Comparison of ENCODE assay signal across 17 cellular contexts in the genomic region with DNA sequence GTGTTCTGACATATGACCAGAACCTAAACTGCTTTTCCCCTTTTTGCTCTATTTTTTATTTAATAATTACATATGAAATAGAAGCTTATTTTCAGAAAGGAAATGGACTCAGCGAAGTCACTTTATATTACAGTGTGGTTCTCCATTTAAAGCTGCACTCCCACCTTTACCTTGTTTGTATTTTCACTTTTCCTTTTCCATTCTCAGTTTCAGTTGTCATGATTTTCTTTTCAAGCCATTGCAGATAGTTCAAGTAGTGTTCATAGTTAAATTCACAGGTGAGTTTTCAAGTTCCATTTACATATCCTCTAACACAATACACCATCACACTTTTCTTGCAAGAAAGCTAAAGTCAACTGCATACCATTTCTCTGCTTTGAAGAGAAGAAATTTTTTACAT.
DNase-seq lines count a peak whose midpoint lies in the region; ATAC-seq, FAIRE-seq and TF ChIP-seq lines count a peak whose summit lies in the region.
"Had no signal": no experiment of that assay in that cellular context is flagged by ENCODE, and none has a peak within 500 bp of the region (broad histone marks: within the 10 kb centered on the region; RNA-seq: fewer than 3 reads in every experiment).

No MANE protein-coding gene starts in this region.

- no peaks in the 10 kb centered on the region for H3K27me3 Mint-ChIP-seq in endodermal cell (ENCODE audit: insufficient read depth)
- H3K27me3 Mint-ChIP-seq: activated CD4-positive, alpha-beta T cell treated with anti-CD3 and anti-CD28 coated beads for 36 hours; activated naive CD4-positive, alpha-beta T cell treated with anti-CD3 and anti-CD28 coated beads, Interleukin-2, amount 50 U/mL, for 24 hours; CD4-positive, alpha-beta memory T cell had no signal

- H3K4me1 ChIP-seq in endodermal cell (ENCODE audit: control insufficient read depth, insufficient read depth, low read length), result no peaks in the 10 kb centered on the region
- no peaks in the 10 kb centered on the region for H3K4me1 ChIP-seq in right lobe of liver
- H3K4me1 ChIP-seq: neural progenitor cell, right atrium auricular region had no signal

- H3K4me3 Mint-ChIP-seq in endodermal cell, result no peak overlapping the region
- H3K4me3 Mint-ChIP-seq: activated CD4-positive, alpha-beta T cell treated with anti-CD3 and anti-CD28 coated beads for 36 hours; activated naive CD4-positive, alpha-beta T cell treated with anti-CD3 and anti-CD28 coated beads, Interleukin-2, amount 50 U/mL, for 24 hours; CD4-positive, alpha-beta memory T cell; mesothelial cell of epicardium; neural progenitor cell had no signal

- H3K9me3 ChIP-seq in endodermal cell (ENCODE audit: control insufficient read depth, low read length) (no peaks in the 10 kb centered on the region), right lobe of liver (no peaks in the 10 kb centered on the region)
- H3K9me3 ChIP-seq: right atrium auricular region had no signal

- TF ChIP-seq POLR2A in right lobe of liver (IDR thresholded peaks at IDR 0.05), result no peak

- no peak overlapping the region for H3K27ac Mint-ChIP-seq in endodermal cell
- H3K27ac Mint-ChIP-seq: activated CD4-positive, alpha-beta T cell treated with anti-CD3 and anti-CD28 coated beads for 36 hours; activated naive CD4-positive, alpha-beta T cell treated with anti-CD3 and anti-CD28 coated beads, Interleukin-2, amount 50 U/mL, for 24 hours; CD4-positive, alpha-beta memory T cell; mesothelial cell of epicardium; neural progenitor cell had no signal

- H3K9me3 Mint-ChIP-seq in endodermal cell, result peaks cover 2% of the 10 kb centered on the region
- H3K9me3 Mint-ChIP-seq: activated naive CD4-positive, alpha-beta T cell treated with anti-CD3 and anti-CD28 coated beads, Interleukin-2, amount 50 U/mL, for 24 hours; mesothelial cell of epicardium; neural progenitor cell had no signal

- no peak overlapping the region for H3K27ac ChIP-seq in endodermal cell (ENCODE audit: low read depth, low read length)
- H3K27ac ChIP-seq in right lobe of liver, result no peak overlapping the region
- H3K27ac ChIP-seq: neural progenitor cell, right atrium auricular region had no signal

- no peaks in the 10 kb centered on the region for H3K27me3 ChIP-seq in endodermal cell (ENCODE audit: control insufficient read depth, insufficient read depth, low read length, poor library complexity, severe bottlenecking)
- H3K27me3 ChIP-seq in right lobe of liver, result no peaks in the 10 kb centered on the region
- H3K27me3 ChIP-seq: neural progenitor cell, right atrium auricular region had no signal

- H3K36me3 Mint-ChIP-seq in endodermal cell (ENCODE audit: low read depth), result no peaks in the 10 kb centered on the region
- H3K36me3 Mint-ChIP-seq: activated naive CD4-positive, alpha-beta T cell treated with anti-CD3 and anti-CD28 coated beads, Interleukin-2, amount 50 U/mL, for 24 hours; CD4-positive, alpha-beta memory T cell; mesothelial cell of epicardium; neural progenitor cell had no signal

- H3K4me1 Mint-ChIP-seq in endodermal cell, result no peaks in the 10 kb centered on the region
- H3K4me1 Mint-ChIP-seq: activated naive CD4-positive, alpha-beta T cell treated with anti-CD3 and anti-CD28 coated beads, Interleukin-2, amount 50 U/mL, for 24 hours; CD4-positive, alpha-beta memory T cell; neural progenitor cell had no signal

- DNase-seq in GM18507 (ENCODE audit: extremely low spot score, insufficient read length, low read depth) (no peak), DMS79 treated with DMSO at 0.1 percent for 48 hours (lab: John Stamatoyannopoulos, UW) (no peak), head of caudate nucleus (no peak), endodermal cell (no peak), right lobe of liver (no peak)
- DNase-seq: activated CD4-positive, alpha-beta T cell treated with anti-CD3 and anti-CD28 coated beads for 36 hours; activated T-cell treated with anti-CD3 and anti-CD28 coated beads for 4 hours; CD4-positive, alpha-beta memory T cell; EL; stimulated activated CD8-positive, alpha-beta memory T cell treated with anti-CD3 and anti-CD28 coated beads, Interleukin-4, amount 100 ng/mL, for 48 hours had no signal

- peak; percentile 86 for ATAC-seq in GM19467 (IDR thresholded peaks at IDR 0.05; ENCODE audit: unreplicated experiment)
- ATAC-seq in HG02678 (IDR thresholded peaks at IDR 0.05; ENCODE audit: unreplicated experiment), result peak; percentile 58
- peak; percentile 54 for ATAC-seq in HG03280 (IDR thresholded peaks at IDR 0.05; ENCODE audit: unreplicated experiment)
- ATAC-seq in right lobe of liver, result no peak
- ATAC-seq: activated CD4-positive, alpha-beta T cell treated with anti-CD3 and anti-CD28 coated beads for 36 hours had no signal

- FAIRE-seq in GM18507 (lab: Jason Lieb, UNC), result peak; percentile 26

- 83 to 100% methylated on average over 1 of the region's 1 CpG for WGBS in endodermal cell (ENCODE audit: insufficient coverage in 1 of 2, insufficient read length in 1 of 2), 2 experiments
- WGBS in right lobe of liver (ENCODE audit: insufficient coverage, low coverage, low lambda C conversion rate, missing lambda C conversion rate), result 67% methylated on average over 1 of the region's 1 CpG

- no peak overlapping the region for H3K9ac ChIP-seq in endodermal cell (ENCODE audit: extremely low read depth, low read length, poor library complexity, severe bottlenecking)
- H3K9ac ChIP-seq: neural progenitor cell had no signal

- intact Hi-C loops in head of caudate nucleus (cut with DNase I), result no loop called here
- intact Hi-C loops in right lobe of liver (cut with DNase I), result no loop called here

- TF ChIP-seq CTCF in endodermal cell (conservative IDR thresholded peaks at IDR 0.05) (no peak), right lobe of liver (IDR thresholded peaks at IDR 0.05) (no peak)

- H3K4me3 ChIP-seq in endodermal cell (ENCODE audit: low read length) (no peak overlapping the region), right lobe of liver (no peak overlapping the region)
- H3K4me3 ChIP-seq: neural progenitor cell, right atrium auricular region had no signal

- H3K36me3 ChIP-seq in endodermal cell (ENCODE audit: control insufficient read depth, insufficient read depth, low read length) (no peaks in the 10 kb centered on the region), right lobe of liver (no peaks in the 10 kb centered on the region)
- H3K36me3 ChIP-seq: neural progenitor cell, right atrium auricular region had no signal

Comparison
In these comparisons a context has a peak if more than half of its experiments do, and no peak if none do; other contexts are left out.
1. ATAC-seq: peak in GM19467 (single experiment), HG02678 (single experiment) and HG03280 (single experiment); none in right lobe of liver (0 of 4).